In genomic region chr1:20640183-20640597, GRCh38 we compare ENCODE assay signal across 9 cellular contexts. TPM values are rescaled to one million over a fixed set of nuclear protein-coding genes. Genes with fewer than 3 reads are reported as not detected.
DNase-seq lines count a peak whose midpoint lies in the region; ATAC-seq and TF ChIP-seq lines count a peak whose summit lies in the region.
"Had no signal": no experiment of that assay in that cellular context is flagged by ENCODE, and none has a peak within 500 bp of the region (broad histone marks: within the 10 kb centered on the region; RNA-seq: fewer than 3 reads in every experiment).

No MANE protein-coding gene starts in this region.

- no peaks in the 10 kb centered on the region for H3K9me2 ChIP-seq in SK-N-SH

- H2AFZ ChIP-seq in SK-N-SH (ENCODE audit: low read depth), result no peak overlapping the region

- ATAC-seq in activated naive CD8-positive, alpha-beta T cell treated with anti-CD3 and anti-CD28 coated beads, Interleukin-2, amount 10 ng/mL, durations not matched to agents 7 days and 5 days (ENCODE audit: low read depth), result peak; percentile 71
- ATAC-seq in HG03097 (IDR thresholded peaks at IDR 0.05; ENCODE audit: low FRiP score, unreplicated experiment) (no peak), GM19452 (IDR thresholded peaks at IDR 0.05; ENCODE audit: unreplicated experiment) (no peak)

- no peaks in the 10 kb centered on the region for H3K9me3 ChIP-seq in SK-N-SH
- no peaks in the 10 kb centered on the region for H3K9me3 ChIP-seq in left ventricle myocardium inferior (replicated peaks)

- peak; percentile 84 for TF ChIP-seq CTCF in SK-N-SH (IDR thresholded peaks at IDR 0.05)
- TF ChIP-seq CTCF in left ventricle myocardium inferior (IDR thresholded peaks at IDR 0.05; ENCODE audit: borderline replicate concordance), result peak; percentile 83

- H3K36me3 ChIP-seq in SK-N-SH (replicated peaks in 1 of 2; ENCODE audit: control insufficient read depth in 1 of 2, insufficient read depth in 2 of 2, low read length in 1 of 2) (peaks cover 6 to 21% of the 10 kb centered on the region in 2 experiments), left ventricle myocardium inferior (peaks cover 90% of the 10 kb centered on the region)

- H3K4me3 Mint-ChIP-seq in activated naive CD8-positive, alpha-beta T cell treated with anti-CD3 and anti-CD28 coated beads, Interleukin-2, amount 10 ng/mL, durations not matched to agents 7 days and 5 days, result no peak overlapping the region
- H3K4me3 Mint-ChIP-seq: stimulated activated naive CD8-positive, alpha-beta T cell treated with anti-CD3 and anti-CD28 coated beads, Interleukin-15, Interleukin-2, amounts not matched to agents 100 ng/mL and 50 ng/mL, for 24 hours had no signal

- POLR2A ChIA-PET in SK-N-SH (lab: Yijun Ruan, JAX), result no interaction called here
- POLR2A ChIA-PET in activated naive CD8-positive, alpha-beta T cell treated with anti-CD3 and anti-CD28 coated beads, Interleukin-2, amount 10 ng/mL, durations not matched to agents 7 days and 5 days (lab: Charles Lee), result no interaction called here

- no peak for TF ChIP-seq EP300 in SK-N-SH (IDR thresholded peaks at IDR 0.05; ENCODE audit: borderline replicate concordance in 1 of 2, low read depth in 1 of 2, low read length in 1 of 2)

- DNase-seq in EL (peak; percentile 61), SK-N-SH (peak; percentile 79), left ventricle myocardium inferior (no peak), skeletal muscle cell (ENCODE audit: low read depth) (peak; percentile 9)
- DNase-seq in Jurkat, Clone E6-1 (ENCODE audit: low read depth, low spot score), result peak; percentile 54
- peak; percentile 46 for DNase-seq in activated naive CD8-positive, alpha-beta T cell treated with anti-CD3 and anti-CD28 coated beads, Interleukin-2, amount 10 ng/mL, durations not matched to agents 7 days and 5 days

- intact Hi-C loops in left ventricle myocardium inferior (cut with micrococcal nuclease), result loop anchor here (5.0 kb wide), 1 partner anchor 118 kb away; no protein-coding TSS in a partner anchor

- no peak overlapping the region for H3K4me3 ChIP-seq in Jurkat, Clone E6-1 (ENCODE audit: low read length)
- H3K4me3 ChIP-seq in SK-N-SH (ENCODE audit: low read depth in 2 of 2, low read length in 1 of 2) (no peak overlapping the region; a peak in 1 of 4 replicates), left ventricle myocardium inferior (no peak overlapping the region), skeletal muscle cell (ENCODE audit: low read depth, low read length) (no peak overlapping the region)

- CTCF ChIA-PET in SK-N-SH (lab: Yijun Ruan, JAX), result interaction anchor here (0.9 to 10.4 kb wide), 11 partner anchors 7 to 138 kb away, joined by 3 to 97 read pairs (median 12); partner anchors contain the start of genes DDOST, FAM43B and PINK1

- no peaks in the 10 kb centered on the region for H3K36me3 Mint-ChIP-seq in activated naive CD8-positive, alpha-beta T cell treated with anti-CD3 and anti-CD28 coated beads, Interleukin-2, amount 10 ng/mL, durations not matched to agents 7 days and 5 days

- H3K27me3 ChIP-seq in SK-N-SH (ENCODE audit: insufficient read depth) (no peaks in the 10 kb centered on the region), left ventricle myocardium inferior (ENCODE audit: low read depth) (no peaks in the 10 kb centered on the region)

- no peaks in the 10 kb centered on the region for H3K4me1 ChIP-seq in SK-N-SH (ENCODE audit: control insufficient read depth in 1 of 2, insufficient read depth in 2 of 2, low read depth in 1 of 2, low read length in 1 of 2)
- H3K4me1 ChIP-seq in left ventricle myocardium inferior, result peaks cover 22% of the 10 kb centered on the region

- 15% methylated on average over 6 of the region's 6 CpGs for WGBS in SK-N-SH (ENCODE audit: low lambda C conversion rate)

- no peak overlapping the region for H3K27ac Mint-ChIP-seq in activated naive CD8-positive, alpha-beta T cell treated with anti-CD3 and anti-CD28 coated beads, Interleukin-2, amount 10 ng/mL, durations not matched to agents 7 days and 5 days
- H3K27ac Mint-ChIP-seq: stimulated activated naive CD8-positive, alpha-beta T cell treated with anti-CD3 and anti-CD28 coated beads, Interleukin-15, Interleukin-2, amounts not matched to agents 100 ng/mL and 50 ng/mL, for 24 hours had no signal

- H3K27ac ChIP-seq in SK-N-SH (ENCODE audit: low read depth in 2 of 2, low read length in 1 of 2), result no peak overlapping the region
- no peak overlapping the region for H3K27ac ChIP-seq in left ventricle myocardium inferior (replicated peaks)

- H3F3A ChIP-seq in SK-N-SH (replicated peaks; ENCODE audit: insufficient read depth), result no peaks in the 10 kb centered on the region

- no peaks in the 10 kb centered on the region for H4K20me1 ChIP-seq in SK-N-SH (ENCODE audit: insufficient read depth)

- no peak overlapping the region for H3K4me2 ChIP-seq in SK-N-SH

- H3K4me1 Mint-ChIP-seq in activated naive CD8-positive, alpha-beta T cell treated with anti-CD3 and anti-CD28 coated beads, Interleukin-2, amount 10 ng/mL, durations not matched to agents 7 days and 5 days, result peaks cover 2% of the 10 kb centered on the region

- H3K79me2 ChIP-seq in SK-N-SH (ENCODE audit: insufficient read depth), result no peaks in the 10 kb centered on the region

- H3K9me3 Mint-ChIP-seq in activated naive CD8-positive, alpha-beta T cell treated with anti-CD3 and anti-CD28 coated beads, Interleukin-2, amount 10 ng/mL, durations not matched to agents 7 days and 5 days, result no peaks in the 10 kb centered on the region
- H3K9me3 Mint-ChIP-seq: stimulated activated naive CD8-positive, alpha-beta T cell treated with anti-CD3 and anti-CD28 coated beads, Interleukin-15, Interleukin-2, amounts not matched to agents 100 ng/mL and 50 ng/mL, for 24 hours had no signal

- H3K27me3 Mint-ChIP-seq in activated naive CD8-positive, alpha-beta T cell treated with anti-CD3 and anti-CD28 coated beads, Interleukin-2, amount 10 ng/mL, durations not matched to agents 7 days and 5 days, result peaks cover 2% of the 10 kb centered on the region
- H3K27me3 Mint-ChIP-seq: stimulated activated naive CD8-positive, alpha-beta T cell treated with anti-CD3 and anti-CD28 coated beads, Interleukin-15, Interleukin-2, amounts not matched to agents 100 ng/mL and 50 ng/mL, for 24 hours had no signal

- TF ChIP-seq RAD21 in SK-N-SH (IDR thresholded peaks at IDR 0.05; ENCODE audit: low read length), result peak; percentile 82

- H3K9ac ChIP-seq in SK-N-SH, result no peak overlapping the region

TF ChIP-seq in SK-N-SH, 30 proteins besides CTCF, POLR2A, EP300 and RAD21:
- TF ChIP-seq NFIC (IDR thresholded peaks at IDR 0.05; ENCODE audit: borderline replicate concordance) (no peak), MAX (IDR thresholded peaks at IDR 0.05; ENCODE audit: low read depth) (no peak), IRF3 (IDR thresholded peaks at IDR 0.05; ENCODE audit: low read depth, low read length) (no peak), PBX3 (IDR thresholded peaks at IDR 0.05) (0 out of 2 replicates have a peak, but pooled peaks have one; percentile 27), SMC3 (IDR thresholded peaks at IDR 0.05; ENCODE audit: low read depth, low read length) (peak; percentile 81), TAF1 (IDR thresholded peaks at IDR 0.05; ENCODE audit: borderline replicate concordance, low read depth, low read length) (no peak)
TF ChIP-seq in SK-N-SH: peak in this region for 2.

RNA-seq across cellular contexts. Expression of gene PINK1, which starts 6.9 kb away (rescaled TPM):
- 28.5 TPM for polyA plus RNA-seq in Jurkat, Clone E6-1 (2012; ENCODE audit: insufficient read depth, insufficient read length)
- 24.4 and 24.9 TPM in 2 replicates for polyA plus RNA-seq in SK-N-SH (2012; rRNA removed)
- 20.5 and 24.3 TPM in 2 replicates for polyA plus RNA-seq in SK-N-SH (2012; cell fraction: cytosol; rRNA removed)
- 18.2 and 19.5 TPM in 2 replicates for polyA plus RNA-seq in SK-N-SH (2012; cell fraction: nucleus; rRNA removed)
- total RNA-seq in activated naive CD8-positive, alpha-beta T cell treated with anti-CD3 and anti-CD28 coated beads, Interleukin-2, amount 10 ng/mL, durations not matched to agents 7 days and 5 days, result 10 to 100 TPM in 1 of 2 experiments, 1 to 10 TPM in 1; 9.4 to 10.3 TPM
- total RNA-seq in left ventricle myocardium inferior, result 250 TPM

RNA-seq across cellular contexts. Expression of gene DDOST, which starts 21.0 kb away (rescaled TPM):
- 147 TPM for polyA plus RNA-seq in Jurkat, Clone E6-1 (2012; ENCODE audit: insufficient read depth, insufficient read length)
- 602 and 763 TPM in 2 replicates for polyA plus RNA-seq in SK-N-SH (2012; rRNA removed)
- polyA plus RNA-seq in SK-N-SH (2012; cell fraction: cytosol; rRNA removed), result 495 and 668 TPM in 2 replicates
- polyA plus RNA-seq in SK-N-SH (2012; cell fraction: nucleus; rRNA removed), result 125 and 238 TPM in 2 replicates
- 100 to 1,000 TPM; 131 to 134 TPM for total RNA-seq in activated naive CD8-positive, alpha-beta T cell treated with anti-CD3 and anti-CD28 coated beads, Interleukin-2, amount 10 ng/mL, durations not matched to agents 7 days and 5 days
- 120 TPM for total RNA-seq in left ventricle myocardium inferior

RNA-seq across cellular contexts. Expression of gene CDA, which starts 51.3 kb away (rescaled TPM):
- polyA plus RNA-seq in Jurkat, Clone E6-1 (2012; ENCODE audit: insufficient read depth, insufficient read length), result not detected
- polyA plus RNA-seq in SK-N-SH (2012; rRNA removed), result 0.11 and 0.12 TPM in 2 replicates
- polyA plus RNA-seq in SK-N-SH (2012; cell fraction: cytosol; rRNA removed), result 0.14 and 0.18 TPM in 2 replicates
- polyA plus RNA-seq in SK-N-SH (2012; cell fraction: nucleus; rRNA removed), result 0.10 TPM in 1 of 2 replicates, not detected in the other
- not detected for total RNA-seq in activated naive CD8-positive, alpha-beta T cell treated with anti-CD3 and anti-CD28 coated beads, Interleukin-2, amount 10 ng/mL, durations not matched to agents 7 days and 5 days
- total RNA-seq in left ventricle myocardium inferior, result 2.0 TPM

Comparison
In these comparisons a context has a peak if more than half of its experiments do, and no peak if none do; other contexts are left out.
1. RNA of gene PINK1, which starts 6.9 kb away (total RNA-seq): 250 TPM in left ventricle myocardium inferior (single experiment); 9.4 to 10.3 TPM in activated naive CD8-positive, alpha-beta T cell treated with anti-CD3 and anti-CD28 coated beads, Interleukin-2, amount 10 ng/mL, durations not matched to agents 7 days and 5 days; every median in the first group is over 10 times any median in the second.